8 cellular contexts compared by ENCODE assay signal in the genomic region with DNA sequence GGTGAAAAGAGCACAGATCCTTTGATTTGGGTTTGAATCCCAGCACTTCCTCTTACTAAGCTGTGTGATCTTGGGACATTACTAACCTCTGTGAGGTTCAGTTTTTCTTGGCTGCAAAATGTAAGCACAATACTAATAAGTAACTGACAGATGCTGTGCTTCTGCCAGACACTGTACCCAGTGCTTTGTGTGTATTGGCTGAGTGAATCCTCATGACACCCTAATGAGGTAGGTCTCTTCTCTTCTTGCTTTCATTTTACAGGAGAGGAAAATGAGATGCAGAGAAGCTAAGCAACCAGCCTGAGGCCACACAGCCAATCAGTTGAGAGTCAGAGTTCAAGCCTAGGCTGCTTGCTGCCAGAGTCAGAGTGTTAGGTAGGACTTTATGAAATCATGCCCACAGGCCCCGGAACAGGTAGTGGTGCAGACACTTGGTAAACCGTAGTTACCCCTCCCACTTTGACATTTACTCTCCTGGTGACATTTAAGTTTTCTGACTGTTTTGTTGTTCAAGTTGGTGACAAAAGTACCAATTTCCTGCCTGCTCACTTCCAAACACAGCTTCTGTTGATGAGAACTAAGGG. TPM values are rescaled to one million over a fixed set of nuclear protein-coding genes. Genes with fewer than 3 reads are reported as not detected.
A peak's percentile ranks its signal among the peaks of the same experiment; 100 is the strongest.
DNase-seq lines count a peak whose midpoint lies in the region; ATAC-seq and TF ChIP-seq lines count a peak whose summit lies in the region.

No MANE protein-coding gene starts in this region.

- no peaks in the 10 kb centered on the region for H3K36me3 Mint-ChIP-seq in neural crest cell (ENCODE audit: low read depth)

- peak overlapping the region; percentile 64 for H3K27ac Mint-ChIP-seq in neural crest cell (ENCODE audit: unreplicated experiment)

- TF ChIP-seq POLR2A in body of pancreas (IDR thresholded peaks at IDR 0.05), result no peak

- TF ChIP-seq CTCF in body of pancreas (IDR thresholded peaks at IDR 0.05) (no peak), neural crest cell (conservative IDR thresholded peaks at IDR 0.05) (no peak)

- no peaks in the 10 kb centered on the region for H3K36me3 ChIP-seq in body of pancreas (replicated peaks in 1 of 2; ENCODE audit: insufficient read depth in 1 of 2, low read depth in 2 of 2)

- H3K9me3 Mint-ChIP-seq in neural crest cell, result no peaks in the 10 kb centered on the region

- H3K4me3 ChIP-seq in body of pancreas, result no peak overlapping the region

- peaks cover 21% of the 10 kb centered on the region for H3K4me1 ChIP-seq in body of pancreas

- peak overlapping the region in 2 of 4 donors; percentile 5 to 15 for H3K27ac ChIP-seq in body of pancreas

- H3K27me3 ChIP-seq in body of pancreas, result no peaks in the 10 kb centered on the region

- ATAC-seq in GM18873 (IDR thresholded peaks at IDR 0.05; ENCODE audit: low FRiP score, unreplicated experiment) (peak; percentile 46), HG03039 (IDR thresholded peaks at IDR 0.05; ENCODE audit: unreplicated experiment) (peak; percentile 69), body of pancreas (peak; percentile 39)

- no peak overlapping the region for H3K4me3 Mint-ChIP-seq in neural crest cell

- WGBS in body of pancreas, 2 donors, result 75 to 100% methylated on average over 2 of the region's 2 CpGs

- intact Hi-C loops in body of pancreas (cut with DNase I), result no loop called here

- peaks cover 53% of the 10 kb centered on the region for H3K4me1 Mint-ChIP-seq in neural crest cell

- no peaks in the 10 kb centered on the region for H3K27me3 Mint-ChIP-seq in neural crest cell (ENCODE audit: low read depth)

- DNase-seq in T-helper 2 cell (peak; percentile 34 to 99 (median 73)), body of pancreas (peak in 1 of 4 donors; percentile 24), neural crest cell (ENCODE audit: low read depth, low spot score) (no peak), RKO (ENCODE audit: low spot score) (no peak), pons (ENCODE audit: low spot score) (no peak), NCI-H345 (lab: John Stamatoyannopoulos, UW) (no peak)

- H3K9me3 ChIP-seq in body of pancreas, result no peaks in the 10 kb centered on the region

RNA-seq across cellular contexts. Expression of a gene that starts 21.2 kb away (rescaled TPM):
- total RNA-seq in body of pancreas (10 to 100 TPM; 10.9 to 17.1 TPM), neural crest cell (24.3 and 25.5 TPM in 2 replicates)

Comparison
In these comparisons a context has a peak if more than half of its experiments do, and no peak if none do; other contexts are left out.
1. DNase-seq: peak in T-helper 2 cell (5 of 5); none in neural crest cell (single experiment), RKO (single experiment), pons (single experiment) and NCI-H345 (single experiment).
2. Peak in every context shown above with its lines, with median percentiles within 50 percentile points of each other: ATAC-seq.